9 cellular contexts compared by ENCODE assay signal in genomic region chr5:157303667-157304327, GRCh38. TPM values are rescaled to one million over a fixed set of nuclear protein-coding genes. Genes with fewer than 3 reads are reported as not detected.
DNase-seq lines count a peak whose midpoint lies in the region; FAIRE-seq and TF ChIP-seq lines count a peak whose summit lies in the region.
"Had no signal": no experiment of that assay in that cellular context is flagged by ENCODE, and none has a peak within 500 bp of the region (broad histone marks: within the 10 kb centered on the region; RNA-seq: fewer than 3 reads in every experiment).

No MANE protein-coding gene starts in this region.

- H2AFZ ChIP-seq in endothelial cell of umbilical vein (ENCODE audit: low read depth, low read length): no peak overlapping the region

- no peak overlapping the region for H3K4me2 ChIP-seq in endothelial cell of umbilical vein (ENCODE audit: insufficient read depth, low read length)

- H3K9me1 ChIP-seq in endothelial cell of umbilical vein (replicated peaks; ENCODE audit: control insufficient read depth, extremely low read depth, insufficient read depth, low read length): no peaks in the 10 kb centered on the region

- CTCF ChIA-PET in activated CD4-positive, alpha-beta T cell treated with anti-CD3 and anti-CD28 coated beads, Interleukin-2, amount 10 ng/mL, durations not matched to agents 7 days and 5 days (lab: Charles Lee): interaction anchor here (1.1 to 2.5 kb wide), 8 partner anchors 9 to 264 kb away, joined by 3 to 8 read pairs (median 4); no protein-coding TSS in a partner anchor
- CTCF ChIA-PET in endothelial cell of umbilical vein (lab: Charles Lee): interaction anchor here (1.1 to 1.4 kb wide), 2 partner anchors 9 to 39 kb away, joined by 3 to 5 read pairs; no protein-coding TSS in a partner anchor

- H3K4me3 ChIP-seq in endothelial cell of umbilical vein (replicated peaks in 1 of 3; ENCODE audit: insufficient read depth in 1 of 3, low read depth in 1 of 3, low read length in 3 of 3): no peak overlapping the region
- no peak overlapping the region for H3K4me3 ChIP-seq in foreskin fibroblast (ENCODE audit: low read depth in 1 of 2, low read length in 2 of 2)
- H3K4me3 ChIP-seq: SJSA1 had no signal

- H3K9ac ChIP-seq in endothelial cell of umbilical vein (replicated peaks; ENCODE audit: extremely low read depth, insufficient read depth, low read length): no peak overlapping the region

- BruUV-seq in endothelial cell of umbilical vein (replicated peaks; lab: Mats Ljungman, UMichigan): no TSS peak

- TF ChIP-seq CTCF in endothelial cell of umbilical vein (IDR thresholded peaks at IDR 0.05; ENCODE audit: extremely low read depth in 1 of 2, insufficient read depth in 1 of 2, low read depth in 1 of 2, low read length in 2 of 2): peak; percentile 13 to 16
- no peak for TF ChIP-seq CTCF in foreskin fibroblast (IDR thresholded peaks at IDR 0.05; ENCODE audit: low read depth, low read length)

- H3K4me1 Mint-ChIP-seq in activated CD4-positive, alpha-beta T cell treated with anti-CD3 and anti-CD28 coated beads, Interleukin-2, amount 10 ng/mL, durations not matched to agents 7 days and 5 days: peaks cover 75% of the 10 kb centered on the region

- no peak for FAIRE-seq in endothelial cell of umbilical vein (lab: Jason Lieb, UNC)

- peak overlapping the region; percentile 76 for H3K4me3 Mint-ChIP-seq in activated CD4-positive, alpha-beta T cell treated with anti-CD3 and anti-CD28 coated beads, Interleukin-2, amount 10 ng/mL, durations not matched to agents 7 days and 5 days

- H3K79me2 ChIP-seq in endothelial cell of umbilical vein (ENCODE audit: control insufficient read depth, insufficient read depth, low read length): no peaks in the 10 kb centered on the region

- H3K9me3 Mint-ChIP-seq in activated CD4-positive, alpha-beta T cell treated with anti-CD3 and anti-CD28 coated beads, Interleukin-2, amount 10 ng/mL, durations not matched to agents 7 days and 5 days: peaks cover 4% of the 10 kb centered on the region

- H3K9me3 ChIP-seq in endothelial cell of umbilical vein (replicated peaks; ENCODE audit: control insufficient read depth, insufficient read depth, low read length): no peaks in the 10 kb centered on the region
- H3K9me3 ChIP-seq: SJSA1 had no signal

- H3K27me3 ChIP-seq in endothelial cell of umbilical vein (ENCODE audit: control insufficient read depth in 2 of 2, insufficient read depth in 2 of 2, low read length in 2 of 2): no peaks in the 10 kb centered on the region

- dilution Hi-C loops in endothelial cell of umbilical vein (cut with MboI; ENCODE audit: extremely low pct_ligation_motif_present, low sequenced_read_pairs): no loop called here

- TF ChIP-seq POLR2A in endothelial cell of umbilical vein (IDR thresholded peaks at IDR 0.05; ENCODE audit: low read depth, low read length): no peak

- no peaks in the 10 kb centered on the region for H4K20me1 ChIP-seq in endothelial cell of umbilical vein (replicated peaks; ENCODE audit: control insufficient read depth, extremely low read depth, insufficient read depth, low read length)

- H3K36me3 Mint-ChIP-seq in activated CD4-positive, alpha-beta T cell treated with anti-CD3 and anti-CD28 coated beads, Interleukin-2, amount 10 ng/mL, durations not matched to agents 7 days and 5 days (ENCODE audit: low read depth): peaks cover 85% of the 10 kb centered on the region

- H3K27ac Mint-ChIP-seq in activated CD4-positive, alpha-beta T cell treated with anti-CD3 and anti-CD28 coated beads, Interleukin-2, amount 10 ng/mL, durations not matched to agents 7 days and 5 days: peak overlapping the region; percentile 96

- peak; percentile 50 to 54 for DNase-seq in NCI-H2081 (lab: John Stamatoyannopoulos, UW)
- DNase-seq in NCI-H2081 treated with DMSO at 0.1 percent for 48 hours (lab: John Stamatoyannopoulos, UW): no peak
- peak; percentile 71 for DNase-seq in activated CD4-positive, alpha-beta T cell treated with anti-CD3 and anti-CD28 coated beads, Interleukin-2, amount 10 ng/mL, durations not matched to agents 7 days and 5 days
- DNase-seq in endothelial cell of umbilical vein (ENCODE audit: low read depth, low spot score): no peak
- peak in 2 of 3 donors; percentile 26 to 35 for DNase-seq in stimulated activated CD4-positive, alpha-beta T cell treated with anti-CD3 and anti-CD28 coated beads, TNF-alpha, amount 100 ng/mL, for 48 hours (ENCODE audit: low read depth in 3 of 3)
- DNase-seq in foreskin fibroblast: no peak
- DNase-seq in hepatic stellate cell (ENCODE audit: low spot score): no peak
- DNase-seq in NCI-H2227 treated with DMSO at 0.1 percent for 48 hours (lab: John Stamatoyannopoulos, UW): no peak

- H3K27me3 Mint-ChIP-seq in activated CD4-positive, alpha-beta T cell treated with anti-CD3 and anti-CD28 coated beads, Interleukin-2, amount 10 ng/mL, durations not matched to agents 7 days and 5 days: no peaks in the 10 kb centered on the region

- intact Hi-C loops in endothelial cell of umbilical vein (cut with micrococcal nuclease): no loop called here

- POLR2A ChIA-PET in activated CD4-positive, alpha-beta T cell treated with anti-CD3 and anti-CD28 coated beads, Interleukin-2, amount 10 ng/mL, durations not matched to agents 7 days and 5 days (lab: Charles Lee): interaction anchor here (0.5 to 0.9 kb wide), 4 partner anchors 9 to 162 kb away, joined by 3 to 4 read pairs (median 4); no protein-coding TSS in a partner anchor
- POLR2A ChIA-PET in endothelial cell of umbilical vein (lab: Charles Lee): no interaction called here

- H3K36me3 ChIP-seq in endothelial cell of umbilical vein (ENCODE audit: control insufficient read depth in 2 of 2, extremely low read depth in 1 of 2, insufficient read depth in 2 of 2, low read length in 2 of 2): no peaks in the 10 kb centered on the region
- H3K36me3 ChIP-seq: SJSA1 had no signal

- H3K27ac ChIP-seq in endothelial cell of umbilical vein (ENCODE audit: insufficient read depth, low read depth, low read length): no peak overlapping the region
- H3K27ac ChIP-seq: SJSA1 had no signal

- H3K4me1 ChIP-seq in endothelial cell of umbilical vein (ENCODE audit: control insufficient read depth, extremely low read depth, insufficient read depth, low read length): no peaks in the 10 kb centered on the region
- H3K4me1 ChIP-seq: SJSA1 had no signal

TF ChIP-seq in endothelial cell of umbilical vein, 7 proteins besides CTCF, POLR2A, EP300 and RAD21:
- TF ChIP-seq FOS (IDR thresholded peaks at IDR 0.05; ENCODE audit: borderline replicate concordance, insufficient read depth, low read length): no peak
- no peak for TF ChIP-seq POLR2AphosphoS5 (IDR thresholded peaks at IDR 0.05; ENCODE audit: insufficient read depth, low read depth, low read length)
- no peak for TF ChIP-seq GATA2 (IDR thresholded peaks at IDR 0.05; ENCODE audit: insufficient read depth, insufficient read length, low read depth, low read length)
- no peak for TF ChIP-seq JUN (IDR thresholded peaks at IDR 0.05; ENCODE audit: borderline replicate concordance, insufficient read depth, insufficient read length, low read depth)
- TF ChIP-seq MYC (IDR thresholded peaks at IDR 0.05; ENCODE audit: low read depth, low read length): no peak
- TF ChIP-seq EZH2 (IDR thresholded peaks at IDR 0.05; ENCODE audit: borderline replicate concordance, low read depth, low read length, severe bottlenecking): no peak

RNA-seq across cellular contexts. Expression of gene CYFIP2, which starts 37.9 kb away (rescaled TPM):
- total RNA-seq in activated CD4-positive, alpha-beta T cell treated with anti-CD3 and anti-CD28 coated beads, Interleukin-2, amount 10 ng/mL, durations not matched to agents 7 days and 5 days: 100 to 1,000 TPM; 452 to 606 TPM
- total RNA-seq in endothelial cell of umbilical vein: 22.2 and 22.4 TPM in 2 replicates
- polyA plus RNA-seq in endothelial cell of umbilical vein: 9.1 and 9.2 TPM in 2 replicates
- polyA plus RNA-seq in endothelial cell of umbilical vein (2011; cell fraction: cytosol; rRNA removed): 7.0 and 9.2 TPM in 2 replicates
- 15.0 and 19.2 TPM in 2 replicates for polyA plus RNA-seq in endothelial cell of umbilical vein (2011; cell fraction: nucleus; rRNA removed)
- polyA plus RNA-seq in endothelial cell of umbilical vein (2012): 15.9 and 22.9 TPM in 2 replicates
- 19.2 and 20.7 TPM in 2 replicates for polyA minus RNA-seq in endothelial cell of umbilical vein
- 4.2 TPM for polyA minus RNA-seq in endothelial cell of umbilical vein (2011; cell fraction: cytosol; rRNA and poly(A)+ RNA removed)
- polyA minus RNA-seq in endothelial cell of umbilical vein (2011; cell fraction: nucleus; rRNA and poly(A)+ RNA removed): 18.1 and 23.1 TPM in 2 replicates

Comparison
In these comparisons a context has a peak if more than half of its experiments do, and no peak if none do; other contexts are left out.
1. DNase-seq: peak in NCI-H2081 (2 of 2), activated CD4-positive, alpha-beta T cell treated with anti-CD3 and anti-CD28 coated beads, Interleukin-2, amount 10 ng/mL, durations not matched to agents 7 days and 5 days (single experiment) and stimulated activated CD4-positive, alpha-beta T cell treated with anti-CD3 and anti-CD28 coated beads, TNF-alpha, amount 100 ng/mL, for 48 hours (2 of 3); none in NCI-H2081 treated with DMSO at 0.1 percent for 48 hours (single experiment), endothelial cell of umbilical vein (single experiment), foreskin fibroblast (0 of 2), hepatic stellate cell (single experiment) and NCI-H2227 treated with DMSO at 0.1 percent for 48 hours (single experiment).
2. RNA of gene CYFIP2, which starts 37.9 kb away (total RNA-seq): 452 to 606 TPM in activated CD4-positive, alpha-beta T cell treated with anti-CD3 and anti-CD28 coated beads, Interleukin-2, amount 10 ng/mL, durations not matched to agents 7 days and 5 days; 22.2 to 22.4 TPM in endothelial cell of umbilical vein; every median in the first group is over 10 times any median in the second.